11 cellular contexts compared by ENCODE assay signal in genomic region chr15:41926184-41927056, GRCh38. TPM values are rescaled to one million over a fixed set of nuclear protein-coding genes. Genes with fewer than 3 reads are reported as not detected.
DNase-seq lines count a peak whose midpoint lies in the region; ATAC-seq and TF ChIP-seq lines count a peak whose summit lies in the region.
"Had no signal": no experiment of that assay in that cellular context is flagged by ENCODE, and none has a peak within 500 bp of the region (broad histone marks: within the 10 kb centered on the region; RNA-seq: fewer than 3 reads in every experiment).

No MANE protein-coding gene starts in this region.

- H3K4me3 ChIP-seq in brain microvascular endothelial cell (ENCODE audit: low read depth, low read length) (no peak overlapping the region), liver (ENCODE audit: low read depth in 1 of 3, low read length in 3 of 3) (no peak overlapping the region), upper lobe of left lung (no peak overlapping the region)

- TF ChIP-seq CTCF in brain microvascular endothelial cell (IDR thresholded peaks at IDR 0.05; ENCODE audit: low read depth, low read length, missing control alignments) = peak; percentile 17
- no peak for TF ChIP-seq CTCF in liver (IDR thresholded peaks at IDR 0.05; ENCODE audit: low read depth, low read length, missing input control)
- no peak for TF ChIP-seq CTCF in upper lobe of left lung (IDR thresholded peaks at IDR 0.05)

- TF ChIP-seq RAD21 in liver (IDR thresholded peaks at IDR 0.05) = peak in 1 of 2 donors; percentile 34

- no peak for TF ChIP-seq POLR2A in upper lobe of left lung (IDR thresholded peaks at IDR 0.05)

- no peaks in the 10 kb centered on the region for H3K27me3 Mint-ChIP-seq in activated naive CD8-positive, alpha-beta T cell
- H3K27me3 Mint-ChIP-seq in activated naive CD8-positive, alpha-beta T cell treated with anti-CD3 and anti-CD28 coated beads for 36 hours = no peaks in the 10 kb centered on the region

- H3K27ac ChIP-seq in brain microvascular endothelial cell = no peak overlapping the region
- H3K27ac ChIP-seq in liver (ENCODE audit: low read depth in 1 of 2, low read length in 2 of 2) = peak overlapping the region; percentile 48 to 76
- H3K27ac ChIP-seq in upper lobe of left lung = peak overlapping the region; percentile 46 to 76 (median 66)
- H3K27ac ChIP-seq: WERI-Rb-1 had no signal

- in situ Hi-C loops in brain microvascular endothelial cell (cut with HindIII; ENCODE audit: low pct_ligation_motif_present, low sequenced_read_pairs) = no loop called here

- no peak overlapping the region for H3K9ac ChIP-seq in liver (ENCODE audit: low read depth in 1 of 2, low read length in 2 of 2)

- H3K4me1 ChIP-seq in liver (ENCODE audit: control insufficient read depth in 4 of 4, insufficient read depth in 4 of 4, low read length in 3 of 4) (peaks cover 7 to 48% (median 44%) of the 10 kb centered on the region in 4 donors), upper lobe of left lung (peaks cover 62 to 74% (median 67%) of the 10 kb centered on the region in 4 donors)

- no peak for TF ChIP-seq EP300 in upper lobe of left lung (IDR thresholded peaks at IDR 0.05)

- H3K27me3 ChIP-seq in brain microvascular endothelial cell (replicated peaks) (no peaks in the 10 kb centered on the region), liver (ENCODE audit: control insufficient read depth in 4 of 4, insufficient read depth in 4 of 4, low read length in 3 of 4) (no peaks in the 10 kb centered on the region), upper lobe of left lung (no peaks in the 10 kb centered on the region)

- WGBS in liver = 61% methylated on average over 10 of the region's 10 CpGs
- WGBS in upper lobe of left lung, 2 donors = 56 to 66% methylated on average over 10 of the region's 10 CpGs

- H3K4me1 Mint-ChIP-seq in activated naive CD8-positive, alpha-beta T cell (ENCODE audit: low read depth) = peaks cover 21% of the 10 kb centered on the region
- peaks cover 27% of the 10 kb centered on the region for H3K4me1 Mint-ChIP-seq in activated naive CD8-positive, alpha-beta T cell treated with anti-CD3 and anti-CD28 coated beads for 36 hours

- H3K9me3 ChIP-seq in liver (ENCODE audit: control insufficient read depth in 4 of 4, low read length in 3 of 4) (peaks cover 0 to 9% (median 0%) of the 10 kb centered on the region in 4 donors), upper lobe of left lung (no peaks in the 10 kb centered on the region)

- H3K9me3 Mint-ChIP-seq in activated naive CD8-positive, alpha-beta T cell (ENCODE audit: low read depth) = no peaks in the 10 kb centered on the region
- H3K9me3 Mint-ChIP-seq in activated naive CD8-positive, alpha-beta T cell treated with anti-CD3 and anti-CD28 coated beads for 36 hours = no peaks in the 10 kb centered on the region

- H3K36me3 ChIP-seq in brain microvascular endothelial cell (replicated peaks) (no peaks in the 10 kb centered on the region), liver (ENCODE audit: control insufficient read depth in 4 of 4, insufficient read depth in 3 of 4, low read depth in 1 of 4, low read length in 3 of 4) (peaks cover 0 to under 1% (median 0%) of the 10 kb centered on the region in 4 donors), upper lobe of left lung (peaks cover 0 to 9% (median 0%) of the 10 kb centered on the region in 4 donors)
- H3K36me3 ChIP-seq: WERI-Rb-1 had no signal

- H3K27ac Mint-ChIP-seq in activated naive CD8-positive, alpha-beta T cell = peak overlapping the region; percentile 62
- H3K27ac Mint-ChIP-seq in activated naive CD8-positive, alpha-beta T cell treated with anti-CD3 and anti-CD28 coated beads for 36 hours = no peak overlapping the region

- H3K4me3 Mint-ChIP-seq in activated naive CD8-positive, alpha-beta T cell = no peak overlapping the region
- no peak overlapping the region for H3K4me3 Mint-ChIP-seq in activated naive CD8-positive, alpha-beta T cell treated with anti-CD3 and anti-CD28 coated beads for 36 hours

- DNase-seq in activated naive CD8-positive, alpha-beta T cell treated with anti-CD3 and anti-CD28 coated beads for 36 hours = no peak
- DNase-seq in brain microvascular endothelial cell (no peak), upper lobe of left lung (peak in 1 of 2 donors; percentile 63), OCI-M1 (lab: John Stamatoyannopoulos, UW) (no peak)
- no peak for DNase-seq in activated CD8-positive, alpha-beta memory T cell treated with anti-CD3 and anti-CD28 coated beads, Interleukin-2, amount 50 U/mL, for 4 hours
- DNase-seq: AML-193, NCI-H1930, WERI-Rb-1 had no signal

- ATAC-seq in upper lobe of left lung (ENCODE audit: low FRiP score in 2 of 2) (peak; percentile 42 to 60), GM21737 (IDR thresholded peaks at IDR 0.05; ENCODE audit: unreplicated experiment) (no peak)

- H3K36me3 Mint-ChIP-seq in activated naive CD8-positive, alpha-beta T cell = peaks cover 7% of the 10 kb centered on the region
- H3K36me3 Mint-ChIP-seq in activated naive CD8-positive, alpha-beta T cell treated with anti-CD3 and anti-CD28 coated beads for 36 hours = peaks cover 7% of the 10 kb centered on the region

TF ChIP-seq in liver, 16 proteins besides CTCF, POLR2A, EP300 and RAD21:
- peak; percentile 68 for TF ChIP-seq SP1 (IDR thresholded peaks at IDR 0.05)
- TF ChIP-seq FOXA1 (IDR thresholded peaks at IDR 0.05) = no peak
- TF ChIP-seq TAF1 (conservative IDR thresholded peaks at IDR 0.05) = no peak
- TF ChIP-seq ZBTB33 (IDR thresholded peaks at IDR 0.05) = no peak
- TF ChIP-seq REST (IDR thresholded peaks at IDR 0.05) = peak; percentile 25
- no peak for TF ChIP-seq NR2F2 (IDR thresholded peaks at IDR 0.05)
- peak; percentile 74 to 79 for TF ChIP-seq HNF4A (conservative IDR thresholded peaks at IDR 0.05)
- TF ChIP-seq MAX (IDR thresholded peaks at IDR 0.05) = no peak
- no peak for TF ChIP-seq EGR1 (IDR thresholded peaks at IDR 0.05; ENCODE audit: low read depth in 2 of 2)
- peak; percentile 66 for TF ChIP-seq YY1 (IDR thresholded peaks at IDR 0.05)
- TF ChIP-seq JUND (IDR thresholded peaks at IDR 0.05) = no peak
- no peak for TF ChIP-seq ATF3 (IDR thresholded peaks at IDR 0.05)
- no peak for TF ChIP-seq GABPA (IDR thresholded peaks at IDR 0.05 in 1 of 2, conservative IDR thresholded peaks at IDR 0.05 in 1 of 2)
- TF ChIP-seq HNF4G (IDR thresholded peaks at IDR 0.05) = no peak
- peak in 1 of 2 donors; percentile 62 for TF ChIP-seq RXRA (IDR thresholded peaks at IDR 0.05)
- TF ChIP-seq FOXA2 (IDR thresholded peaks at IDR 0.05) = no peak

RNA-seq across cellular contexts. Expression of gene SPTBN5, which starts 32.6 kb away (rescaled TPM):
- total RNA-seq in activated naive CD8-positive, alpha-beta T cell treated with anti-CD3 and anti-CD28 coated beads for 36 hours = under 1 TPM; 0.19 to 0.30 TPM
- total RNA-seq in liver (1 to 10 TPM in 1 of 2 donors, under 1 TPM in 1; 0.14 to 1.7 TPM), upper lobe of left lung (1 to 10 TPM in 3 of 6 donors, under 1 TPM in 3; 0.20 to 9.4 (median 2.0) TPM)
- under 1 TPM; 0.12 to 0.19 TPM for polyA plus RNA-seq in liver

RNA-seq across cellular contexts. Expression of gene EHD4, which starts 45.9 kb away (rescaled TPM):
- total RNA-seq in activated naive CD8-positive, alpha-beta T cell treated with anti-CD3 and anti-CD28 coated beads for 36 hours = 10 to 100 TPM; 23.5 to 23.6 TPM
- total RNA-seq in liver = 1 to 10 TPM; 5.1 to 10.0 TPM
- polyA plus RNA-seq in liver = 1 to 10 TPM; 3.3 to 7.3 TPM
- 10 to 100 TPM; 23.0 to 46.4 (median 31.5) TPM for total RNA-seq in upper lobe of left lung
